Comparison of ENCODE assay signal across 16 cellular contexts in the genomic region with DNA sequence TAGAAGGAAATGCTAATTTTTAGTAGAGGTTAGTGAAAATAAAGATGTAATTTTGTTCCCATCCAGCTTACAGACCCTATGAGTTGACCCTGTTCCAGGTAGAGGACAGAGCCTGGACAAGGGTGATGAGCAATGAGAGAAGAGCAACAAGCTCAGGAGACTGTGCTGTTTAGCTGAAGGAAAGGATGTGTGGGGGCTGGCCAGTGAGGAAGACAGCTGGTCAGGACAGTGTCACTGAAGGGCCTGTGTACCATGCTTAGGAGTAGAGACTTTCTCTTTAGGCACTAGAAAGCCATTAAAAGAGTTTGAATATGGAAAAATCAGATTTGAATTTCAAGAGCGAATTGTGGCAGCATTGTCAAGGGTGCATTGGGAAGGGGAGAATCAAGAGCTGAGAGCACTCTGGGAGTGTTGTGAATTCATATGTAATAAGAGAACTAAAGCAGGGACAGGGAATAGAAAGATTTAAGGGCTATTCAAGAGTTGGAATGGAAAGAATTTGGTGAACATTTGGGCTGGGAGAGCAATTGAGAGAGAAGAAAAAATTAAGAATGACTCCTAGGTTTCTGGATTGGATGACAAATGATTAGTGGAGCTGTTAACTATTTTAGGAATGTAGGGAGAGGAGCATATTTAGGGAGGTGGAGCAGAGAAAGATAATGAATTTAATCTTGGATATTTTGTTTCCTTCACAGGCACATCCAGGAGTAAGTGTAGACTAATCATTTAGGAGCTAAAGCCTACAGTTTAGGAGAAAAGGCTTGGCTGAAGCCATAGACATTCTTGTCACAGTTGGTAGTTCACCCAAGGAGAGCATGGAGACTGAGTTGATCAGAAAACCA. TPM values are rescaled to one million over a fixed set of nuclear protein-coding genes. Genes with fewer than 3 reads are reported as not detected.
DNase-seq lines count a peak whose midpoint lies in the region; ATAC-seq, FAIRE-seq and TF ChIP-seq lines count a peak whose summit lies in the region.
"Had no signal": no experiment of that assay in that cellular context is flagged by ENCODE, and none has a peak within 500 bp of the region (broad histone marks: within the 10 kb centered on the region; RNA-seq: fewer than 3 reads in every experiment).

No MANE protein-coding gene starts in this region.

- H3K36me3 ChIP-seq in ACC112 (ENCODE audit: insufficient read depth, low read length) (peaks cover 8% of the 10 kb centered on the region; the same call in 1 of the 2 replicates), testis (ENCODE audit: low read depth, missing control alignments) (no peaks in the 10 kb centered on the region)

- H3K27ac Mint-ChIP-seq in T-helper 17 cell = peak overlapping the region; percentile 71
- no peak overlapping the region for H3K27ac Mint-ChIP-seq in activated T-cell treated with anti-CD3 and anti-CD28 coated beads, Interleukin-2, amount 50 U/mL, for 72 hours
- H3K27ac Mint-ChIP-seq: stimulated activated effector memory CD8-positive, alpha-beta T cell treated with anti-CD3 and anti-CD28 coated beads, Interleukin-12 subunit alpha, Interleukin-12 subunit beta, amount 100 ng/mL, for 72 hours had no signal

- H3K4me3 Mint-ChIP-seq in T-helper 17 cell = no peak overlapping the region
- no peak overlapping the region for H3K4me3 Mint-ChIP-seq in activated T-cell treated with anti-CD3 and anti-CD28 coated beads, Interleukin-2, amount 50 U/mL, for 72 hours
- H3K4me3 Mint-ChIP-seq: stimulated activated effector memory CD8-positive, alpha-beta T cell treated with anti-CD3 and anti-CD28 coated beads, Interleukin-12 subunit alpha, Interleukin-12 subunit beta, amount 100 ng/mL, for 72 hours had no signal

- H3K9me3 ChIP-seq in T-helper 17 cell (ENCODE audit: control insufficient read depth, low read length, poor library complexity, severe bottlenecking) (no peaks in the 10 kb centered on the region), testis (no peaks in the 10 kb centered on the region)
- H3K9me3 ChIP-seq: BLaER1 had no signal

- peaks cover 9% of the 10 kb centered on the region for H3K36me3 Mint-ChIP-seq in T-helper 17 cell (ENCODE audit: low read depth)
- H3K36me3 Mint-ChIP-seq in activated T-cell treated with anti-CD3 and anti-CD28 coated beads, Interleukin-2, amount 50 U/mL, for 72 hours (ENCODE audit: insufficient read depth in 2 of 2) = peaks cover 7 to 26% of the 10 kb centered on the region in 2 donors

- H2AFZ ChIP-seq in ACC112 (ENCODE audit: low read length, unreplicated experiment) = no peak overlapping the region

- 53 to 71% methylated on average over 1 of the region's 1 CpG for WGBS in testis, 2 donors

- in situ Hi-C loops in G401 (cut with HindIII; ENCODE audit: low sequenced_read_pairs) = no loop called here

- no peak for FAIRE-seq in GM19239 (lab: Jason Lieb, UNC)

- H3K27me3 Mint-ChIP-seq in T-helper 17 cell = no peaks in the 10 kb centered on the region
- H3K27me3 Mint-ChIP-seq in activated T-cell treated with anti-CD3 and anti-CD28 coated beads, Interleukin-2, amount 50 U/mL, for 72 hours (ENCODE audit: low read depth) = no peaks in the 10 kb centered on the region

- H3K4me1 ChIP-seq in ACC112 (ENCODE audit: control insufficient read depth, insufficient read depth, low read length, unreplicated experiment) (peaks cover 13% of the 10 kb centered on the region), testis (peaks cover 6% of the 10 kb centered on the region)
- H3K4me1 ChIP-seq: BLaER1 had no signal

- no peak for ATAC-seq in T-helper 17 cell
- ATAC-seq in activated T-cell treated with anti-CD3 and anti-CD28 coated beads, Interleukin-2, amount 50 U/mL, for 72 hours (replicated peaks in 1 of 2) = no peak
- ATAC-seq: left lobe of liver; stimulated activated effector memory CD8-positive, alpha-beta T cell treated with anti-CD3 and anti-CD28 coated beads, Interleukin-12 subunit alpha, Interleukin-12 subunit beta, amount 100 ng/mL, for 72 hours had no signal

- intact Hi-C loops in testis (cut with DNase I; ENCODE audit: low total_unique reads) = no loop called here

- peak; percentile 75 for DNase-seq in HCEC 1CT
- DNase-seq in T-helper 17 cell = no peak
- DNase-seq in iPS-NIHi7 (ENCODE audit: extremely low spot score) = peak; percentile 20
- no peak for DNase-seq in activated T-cell treated with anti-CD3 and anti-CD28 coated beads, Interleukin-2, amount 50 U/mL, for 72 hours
- DNase-seq in GM19239 (ENCODE audit: insufficient read length, low spot score) = no peak
- no peak for DNase-seq in testis
- no peak for DNase-seq in G401 (ENCODE audit: low spot score)
- DNase-seq: NCI-H1092; NCI-H510A treated with DMSO at 0.1 percent for 48 hours; Right ventricle myocardium superior; stimulated activated CD4-positive, alpha-beta T cell treated with anti-CD3 and anti-CD28 coated beads, Interleukin-2, amount 100 ng/mL, for 24 hours had no signal

- H3K4me3 ChIP-seq in ACC112 (ENCODE audit: low read depth, low read length) (no peak overlapping the region), testis (no peak overlapping the region)
- H3K4me3 ChIP-seq: BLaER1, coronary artery had no signal

- H3K27me3 ChIP-seq in ACC112 (ENCODE audit: insufficient read depth, low read length) = no peaks in the 10 kb centered on the region
- no peaks in the 10 kb centered on the region for H3K27me3 ChIP-seq in testis
- H3K27me3 ChIP-seq: BLaER1 had no signal

- TF ChIP-seq CTCF in testis (IDR thresholded peaks at IDR 0.05) = no peak

- no peaks in the 10 kb centered on the region for H3K9me3 Mint-ChIP-seq in activated T-cell treated with anti-CD3 and anti-CD28 coated beads, Interleukin-2, amount 50 U/mL, for 72 hours
- H3K9me3 Mint-ChIP-seq: stimulated activated effector memory CD8-positive, alpha-beta T cell treated with anti-CD3 and anti-CD28 coated beads, Interleukin-12 subunit alpha, Interleukin-12 subunit beta, amount 100 ng/mL, for 72 hours had no signal

- H3K27ac ChIP-seq in ACC112 (ENCODE audit: low read depth, low read length) (peak overlapping the region; percentile 45), testis (no peak overlapping the region)
- H3K27ac ChIP-seq: BLaER1, coronary artery had no signal

- no peaks in the 10 kb centered on the region for H3K79me2 ChIP-seq in ACC112 (ENCODE audit: control insufficient read depth, insufficient read depth, low read length, unreplicated experiment)

- peaks cover 12% of the 10 kb centered on the region for H3K4me1 Mint-ChIP-seq in T-helper 17 cell
- H3K4me1 Mint-ChIP-seq in activated T-cell treated with anti-CD3 and anti-CD28 coated beads, Interleukin-2, amount 50 U/mL, for 72 hours (ENCODE audit: low read depth) = peaks cover 6% of the 10 kb centered on the region
- H3K4me1 Mint-ChIP-seq: stimulated activated effector memory CD8-positive, alpha-beta T cell treated with anti-CD3 and anti-CD28 coated beads, Interleukin-12 subunit alpha, Interleukin-12 subunit beta, amount 100 ng/mL, for 72 hours had no signal

- TF ChIP-seq POLR2A in testis (IDR thresholded peaks at IDR 0.05) = no peak

RNA-seq across cellular contexts. Expression of a gene that starts 23.3 kb away (rescaled TPM):
- 10 to 100 TPM; 29.4 to 38.5 TPM for total RNA-seq in T-helper 17 cell
- 10 to 100 TPM; 34.0 to 38.9 TPM for total RNA-seq in activated T-cell treated with anti-CD3 and anti-CD28 coated beads, Interleukin-2, amount 50 U/mL, for 72 hours
- total RNA-seq in testis = 10 to 100 TPM; 16.3 to 17.6 TPM
- polyA plus RNA-seq in testis (ENCODE audit: insufficient read depth, low read depth, low replicate concordance) = 10.1 TPM
- 82.3 and 136 TPM in 2 replicates for total RNA-seq in G401 (2014; rRNA removed; shearing (Covaris generic))

RNA-seq across cellular contexts. Expression of a gene that starts 32.9 kb away (rescaled TPM):
- 10 to 100 TPM; 18.1 to 26.7 TPM for total RNA-seq in T-helper 17 cell
- 10 to 100 TPM; 30.3 to 33.6 TPM for total RNA-seq in activated T-cell treated with anti-CD3 and anti-CD28 coated beads, Interleukin-2, amount 50 U/mL, for 72 hours
- total RNA-seq in testis = 10 to 100 TPM; 16.8 to 20.1 TPM
- 22.3 TPM for polyA plus RNA-seq in testis (ENCODE audit: insufficient read depth, low read depth, low replicate concordance)
- 9.3 and 19.7 TPM in 2 replicates for total RNA-seq in G401 (2014; rRNA removed; shearing (Covaris generic))

Comparison
In these comparisons a context has a peak if more than half of its experiments do, and no peak if none do; other contexts are left out.
1. DNase-seq: peak in HCEC 1CT (single experiment) and iPS-NIHi7 (single experiment); none in T-helper 17 cell (0 of 3), activated T-cell treated with anti-CD3 and anti-CD28 coated beads, Interleukin-2, amount 50 U/mL, for 72 hours (0 of 2), GM19239 (single experiment), testis (single experiment) and G401 (single experiment).